9 cellular contexts compared by ENCODE assay signal in the genomic region with DNA sequence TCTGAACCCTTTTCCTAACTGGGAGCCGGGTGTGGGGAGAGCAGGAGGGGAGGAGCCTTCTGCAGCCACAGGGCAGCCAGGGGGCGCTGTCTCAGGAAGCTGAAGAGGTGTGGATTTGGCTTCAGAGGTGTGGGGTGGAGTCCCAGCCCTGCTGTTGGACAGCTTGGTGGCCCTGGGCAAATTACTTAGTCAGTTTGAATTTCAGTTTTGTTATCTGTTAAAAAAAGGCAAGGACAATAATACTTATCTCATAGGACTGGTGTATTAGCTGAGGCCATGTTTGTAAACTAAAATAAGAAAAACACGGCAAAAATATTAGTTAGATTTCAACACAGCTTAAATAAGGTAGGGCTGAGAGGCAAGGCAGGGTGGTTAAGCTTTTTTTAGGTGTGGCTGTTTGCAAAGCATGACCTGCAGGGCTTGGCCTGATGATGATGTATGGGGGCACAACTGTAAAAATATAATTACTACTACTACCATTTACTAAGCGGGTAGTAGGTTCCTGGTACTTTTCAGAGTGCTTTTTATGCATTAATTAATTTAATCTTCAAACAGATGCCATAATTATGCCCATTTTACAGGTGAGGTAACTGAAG.
DNase-seq lines count a peak whose midpoint lies in the region; ATAC-seq and TF ChIP-seq lines count a peak whose summit lies in the region.
"Had no signal": no experiment of that assay in that cellular context is flagged by ENCODE, and none has a peak within 500 bp of the region (broad histone marks: within the 10 kb centered on the region; RNA-seq: fewer than 3 reads in every experiment).

No MANE protein-coding gene starts in this region.

- H3K9me3 Mint-ChIP-seq in immature natural killer cell = no peaks in the 10 kb centered on the region

- H3K27me3 ChIP-seq in mammary epithelial cell (ENCODE audit: insufficient read depth, low read length) = no peaks in the 10 kb centered on the region
- H3K27me3 ChIP-seq: BLaER1 had no signal

- 43% methylated on average over 3 of the region's 4 CpGs for WGBS in mammary epithelial cell (ENCODE audit: low coverage, missing lambda C conversion rate)

- no peak overlapping the region for H2AFZ ChIP-seq in mammary epithelial cell (ENCODE audit: low read depth, low read length)

- CTCF ChIA-PET in mammary epithelial cell (lab: Charles Lee; ENCODE audit: low non-redundant PET) = interaction anchor here (0.5 to 2.1 kb wide), 7 partner anchors 35 to 139 kb away, joined by 3 to 40 read pairs (median 5); no protein-coding TSS in a partner anchor

- peak overlapping the region; percentile 40 for H3K4me2 ChIP-seq in mammary epithelial cell (ENCODE audit: insufficient read depth, low read depth, low read length)
- H3K4me2 ChIP-seq: BLaER1 had no signal

- no peak overlapping the region for H3K9ac ChIP-seq in mammary epithelial cell (ENCODE audit: insufficient read depth, low read length)
- H3K9ac ChIP-seq: BLaER1 had no signal

- H3K9me3 ChIP-seq in mammary epithelial cell (replicated peaks; ENCODE audit: insufficient read depth, low read length) = no peaks in the 10 kb centered on the region
- H3K9me3 ChIP-seq: BLaER1 had no signal

- H3K36me3 Mint-ChIP-seq in immature natural killer cell = no peaks in the 10 kb centered on the region

- H3K4me3 Mint-ChIP-seq in immature natural killer cell = no peak overlapping the region

- intact Hi-C loops in mammary epithelial cell (cut with micrococcal nuclease) = loop anchor here (1.0 to 2.0 kb wide), 7 partner anchors 24 to 111 kb away; no protein-coding TSS in a partner anchor

- DNase-seq in NCI-H187 (lab: John Stamatoyannopoulos, UW) (peak; percentile 64), NCI-H187 treated with DMSO at 0.1 percent for 48 hours (lab: John Stamatoyannopoulos, UW) (no peak), NCI-H1105 (lab: John Stamatoyannopoulos, UW) (peak; percentile 18), T-helper 9 cell (peak; percentile 31), mammary epithelial cell (peak; percentile 77), immature natural killer cell (peak; percentile 7 to 21 (median 18))
- peak; percentile 54 to 74 for DNase-seq in stimulated activated CD4-positive, alpha-beta T cell treated with anti-CD3 and anti-CD28 coated beads, Interleukin-2, amount 100 ng/mL, for 24 hours

- H3K36me3 ChIP-seq in mammary epithelial cell (ENCODE audit: insufficient read depth, low read length) = no peaks in the 10 kb centered on the region
- H3K36me3 ChIP-seq: BLaER1 had no signal

- TSS peak; percentile 88 for BruUV-seq in mammary epithelial cell (replicated peaks; lab: Mats Ljungman, UMichigan)

- ATAC-seq in HG02623 (IDR thresholded peaks at IDR 0.05; ENCODE audit: unreplicated experiment) = peak; percentile 71

- no peaks in the 10 kb centered on the region for H3K79me2 ChIP-seq in mammary epithelial cell (ENCODE audit: insufficient read depth, low read length)

- H3K27ac ChIP-seq in mammary epithelial cell (ENCODE audit: insufficient read depth, low read depth, low read length) = peak overlapping the region; percentile 35
- H3K27ac ChIP-seq: BLaER1 had no signal

- peaks cover 7% of the 10 kb centered on the region for H3K4me1 ChIP-seq in mammary epithelial cell (ENCODE audit: insufficient read depth, low read length)
- H3K4me1 ChIP-seq: BLaER1 had no signal

- dilution Hi-C loops in mammary epithelial cell (cut with HindIII; ENCODE audit: low sequenced_read_pairs) = no loop called here

- peaks cover 5 to 8% (median 5%) of the 10 kb centered on the region in 3 donors for H3K27me3 Mint-ChIP-seq in immature natural killer cell (ENCODE audit: low read depth in 3 of 3)

- in situ Hi-C loops in mammary epithelial cell (cut with MboI; ENCODE audit: low sequenced_read_pairs in 2 of 2) = loop anchor here in 1 of 2 donors (10.0 kb wide), 1 partner anchor 112 kb away; a partner anchor contains a TSS

- TF ChIP-seq CTCF in mammary epithelial cell (conservative IDR thresholded peaks at IDR 0.05 in 1 of 2, IDR thresholded peaks at IDR 0.05 in 1 of 2; ENCODE audit: extremely low read depth in 1 of 2, insufficient read depth in 1 of 2, low read depth in 1 of 2, low read length in 2 of 2) = peak; percentile 92 to 93

- H4K20me1 ChIP-seq in mammary epithelial cell (ENCODE audit: insufficient read depth, low read length) = no peaks in the 10 kb centered on the region
- H4K20me1 ChIP-seq: BLaER1 had no signal

- no peaks in the 10 kb centered on the region for H3K4me1 Mint-ChIP-seq in immature natural killer cell

- no peak overlapping the region for H3K27ac Mint-ChIP-seq in immature natural killer cell

- no peak overlapping the region for H3K4me3 ChIP-seq in mammary epithelial cell (replicated peaks in 1 of 3; ENCODE audit: insufficient read depth in 1 of 3, low read depth in 2 of 3, low read length in 3 of 3)
- H3K4me3 ChIP-seq: BLaER1 had no signal
